ENCODE assay signal across 13 cellular contexts in the genomic region with DNA sequence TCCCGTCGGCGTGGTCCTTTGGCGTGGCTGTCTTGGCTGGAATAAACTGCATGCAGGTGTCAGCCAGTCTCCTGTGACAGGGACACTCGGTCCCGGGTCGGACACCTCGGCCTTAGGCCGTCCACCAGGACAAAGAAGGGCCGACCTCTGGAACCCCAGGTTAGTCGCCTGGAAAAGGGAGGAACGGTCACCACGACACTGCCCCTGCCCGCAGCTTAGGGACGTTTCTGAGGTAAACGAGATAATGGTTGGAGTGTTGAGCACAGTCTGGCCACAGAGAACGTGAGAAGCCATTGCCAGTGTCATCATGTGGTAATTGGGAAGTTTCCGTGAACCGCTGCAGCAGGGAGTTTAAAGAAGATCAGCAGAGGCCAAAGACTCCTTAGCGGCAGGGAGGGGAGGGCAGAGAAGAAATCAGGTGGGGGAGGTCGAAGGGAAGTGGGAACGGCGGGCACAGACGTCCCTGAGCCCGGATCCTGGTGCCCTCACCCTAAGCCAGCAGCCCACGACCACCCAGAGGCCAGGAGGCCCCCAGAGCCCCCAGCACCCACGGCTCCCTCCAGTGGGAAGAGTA.
DNase-seq lines count a peak whose midpoint lies in the region; ATAC-seq and TF ChIP-seq lines count a peak whose summit lies in the region.
"Had no signal": no experiment of that assay in that cellular context is flagged by ENCODE, and none has a peak within 500 bp of the region (broad histone marks: within the 10 kb centered on the region; RNA-seq: fewer than 3 reads in every experiment).

No MANE protein-coding gene starts in this region.

- TF ChIP-seq POLR2A in gastrocnemius medialis (IDR thresholded peaks at IDR 0.05): no peak

- POLR2A ChIA-PET in HEK293 (lab: Yijun Ruan, JAX): no interaction called here

- H3K27ac ChIP-seq in HEK293 (ENCODE audit: extremely low read depth, low read depth, low read length): no peak overlapping the region
- H3K27ac ChIP-seq in layer of hippocampus (ENCODE audit: low read depth, low read length): peak overlapping the region; percentile 71
- peak overlapping the region in 3 of 4 donors; percentile 16 to 58 (median 51) for H3K27ac ChIP-seq in gastrocnemius medialis
- H3K27ac ChIP-seq: VCaP had no signal

- no peaks in the 10 kb centered on the region for H3K27me3 ChIP-seq in layer of hippocampus (ENCODE audit: control insufficient read depth, insufficient read depth, low read length)
- no peaks in the 10 kb centered on the region for H3K27me3 ChIP-seq in gastrocnemius medialis

- H3K4me1 ChIP-seq in HEK293 (ENCODE audit: control insufficient read depth, insufficient read depth, low read length) (no peaks in the 10 kb centered on the region), gastrocnemius medialis (peaks cover 10 to 14% of the 10 kb centered on the region in 2 donors)

- CTCF ChIA-PET in HEK293 (lab: Yijun Ruan, JAX): no interaction called here

- intact Hi-C loops in gastrocnemius medialis (cut with DNase I; ENCODE audit: low total_unique reads): no loop called here

- H3K36me3 ChIP-seq in HEK293 (ENCODE audit: control insufficient read depth in 2 of 2, insufficient read depth in 1 of 2, low read length in 2 of 2): no peaks in the 10 kb centered on the region
- no peaks in the 10 kb centered on the region for H3K36me3 ChIP-seq in gastrocnemius medialis

- TF ChIP-seq CTCF in HEK293 (tag by site-specific recombination; IDR thresholded peaks at IDR 0.05): no peak
- TF ChIP-seq CTCF in gastrocnemius medialis (IDR thresholded peaks at IDR 0.05 in 4 of 5, conservative IDR thresholded peaks at IDR 0.05 in 1 of 5): no peak

- ATAC-seq in gastrocnemius medialis (no peak), GM19324 (IDR thresholded peaks at IDR 0.05; ENCODE audit: low FRiP score, unreplicated experiment) (no peak), GM19328 (IDR thresholded peaks at IDR 0.05; ENCODE audit: unreplicated experiment) (no peak)
- ATAC-seq in stimulated activated naive CD8-positive, alpha-beta T cell treated with anti-CD3 and anti-CD28 coated beads, Interleukin-15, Interleukin-2, amounts not matched to agents 100 U/mL and 50 U/mL, for 24 hours: no peak
- ATAC-seq: stimulated activated memory B cell treated with anti-CD40 and anti-IgM and Interleukin-4, amounts not matched to agents 10 μg/mL and 1 μg/mL and 100 μg/mL, for 72 hours had no signal

- no peaks in the 10 kb centered on the region for H3K9me3 ChIP-seq in HEK293 (ENCODE audit: control insufficient read depth, insufficient read depth, low read depth, low read length)
- H3K9me3 ChIP-seq in gastrocnemius medialis: no peaks in the 10 kb centered on the region

- peak; percentile 64 for DNase-seq in SKM-1 treated with dmso at 0.1 percent for 144 hours (lab: John Stamatoyannopoulos, UW; ENCODE audit: unreplicated experiment)
- no peak for DNase-seq in gastrocnemius medialis
- no peak for DNase-seq in dermis blood vessel endothelial cell
- DNase-seq in stimulated activated naive CD8-positive, alpha-beta T cell treated with anti-CD3 and anti-CD28 coated beads, Interleukin-15, Interleukin-2, amounts not matched to agents 100 U/mL and 50 U/mL, for 24 hours: no peak
- DNase-seq: CD4-positive, alpha-beta memory T cell; NCI-H1105; NCI-H510A treated with DMSO at 0.1 percent for 48 hours had no signal

- in situ Hi-C loops in gastrocnemius medialis (cut with MboI; ENCODE audit: low sequenced_read_pairs in 4 of 4): no loop called here

- H3K4me3 ChIP-seq in HEK293 (ENCODE audit: low read depth, low read length): no peak overlapping the region
- H3K4me3 ChIP-seq in gastrocnemius medialis: no peak overlapping the region

TF ChIP-seq in HEK293, 187 proteins besides CTCF, POLR2A, EP300 and RAD21:
- TF ChIP-seq ZNF341 (tag by site-specific recombination; IDR thresholded peaks at IDR 0.05; ENCODE audit: low read depth) (peak; percentile 42; the same call in 1 of the 2 replicates), ZNF169 (tag by site-specific recombination; IDR thresholded peaks at IDR 0.05) (no peak), YY1 (tag by site-specific recombination; IDR thresholded peaks at IDR 0.05) (no peak), SCRT1 (tag by site-specific recombination; IDR thresholded peaks at IDR 0.05; ENCODE audit: borderline replicate concordance) (no peak), PRDM1 (tag by site-specific recombination; IDR thresholded peaks at IDR 0.05) (no peak)
